In genomic region chr21:32392880-32393676, GRCh38 we compare ENCODE assay signal across 8 cellular contexts. TPM values are rescaled to one million over a fixed set of nuclear protein-coding genes. Genes with fewer than 3 reads are reported as not detected.
DNase-seq lines count a peak whose midpoint lies in the region; ATAC-seq and TF ChIP-seq lines count a peak whose summit lies in the region.

Gene URB1 (minus strand): TSS chr21:32393012. CDS start chr21:32392910, 102 bp downstream.

- H3K36me3 ChIP-seq in kidney epithelial cell (ENCODE audit: control insufficient read depth, insufficient read depth, low read length), result no peaks in the 10 kb centered on the region

- TF ChIP-seq CTCF in AG09319 (IDR thresholded peaks at IDR 0.05; ENCODE audit: low read depth, low read length) (no peak), kidney epithelial cell (IDR thresholded peaks at IDR 0.05; ENCODE audit: insufficient read depth, low read length, poor library complexity, severe bottlenecking) (no peak)

- H3K27me3 ChIP-seq in kidney epithelial cell (ENCODE audit: control insufficient read depth, insufficient read depth, low read length), result no peaks in the 10 kb centered on the region

- peak within 1 kb of the TSS; percentile 97 for H3K4me3 ChIP-seq in kidney epithelial cell (ENCODE audit: low read depth, low read length)

- DNase-seq in AG09319 (ENCODE audit: extremely low read depth, low read depth) (peak; percentile 57), NCI-H446 treated with DMSO at 0.1 percent for 48 hours (lab: John Stamatoyannopoulos, UW) (peak; percentile 66), cerebellar nuclear complex (lab: John Stamatoyannopoulos, UW) (peak; percentile 9 to 72), kidney epithelial cell (ENCODE audit: low read depth) (no peak)
- DNase-seq in activated CD4-positive, alpha-beta T cell treated with anti-CD3 and anti-CD28 coated beads for 1 hour, result peak; percentile 90
- DNase-seq in stimulated activated CD4-positive, alpha-beta T cell treated with anti-CD3 and anti-CD28 coated beads, Interleukin-15, amount 100 ng/mL, for 48 hours (ENCODE audit: low read depth in 2 of 2), result peak; percentile 84 to 95

- ATAC-seq in GM19023 (IDR thresholded peaks at IDR 0.05; ENCODE audit: unreplicated experiment) (peak; percentile 97), HG03175 (IDR thresholded peaks at IDR 0.05; ENCODE audit: unreplicated experiment) (peak; percentile 97)

RNA-seq across cellular contexts. Expression of gene URB1, which starts in this region (rescaled TPM):
- 17.8 and 24.6 TPM in 2 replicates for total RNA-seq in kidney epithelial cell
